ENCODE assay signal across 11 cellular contexts in the genomic region with DNA sequence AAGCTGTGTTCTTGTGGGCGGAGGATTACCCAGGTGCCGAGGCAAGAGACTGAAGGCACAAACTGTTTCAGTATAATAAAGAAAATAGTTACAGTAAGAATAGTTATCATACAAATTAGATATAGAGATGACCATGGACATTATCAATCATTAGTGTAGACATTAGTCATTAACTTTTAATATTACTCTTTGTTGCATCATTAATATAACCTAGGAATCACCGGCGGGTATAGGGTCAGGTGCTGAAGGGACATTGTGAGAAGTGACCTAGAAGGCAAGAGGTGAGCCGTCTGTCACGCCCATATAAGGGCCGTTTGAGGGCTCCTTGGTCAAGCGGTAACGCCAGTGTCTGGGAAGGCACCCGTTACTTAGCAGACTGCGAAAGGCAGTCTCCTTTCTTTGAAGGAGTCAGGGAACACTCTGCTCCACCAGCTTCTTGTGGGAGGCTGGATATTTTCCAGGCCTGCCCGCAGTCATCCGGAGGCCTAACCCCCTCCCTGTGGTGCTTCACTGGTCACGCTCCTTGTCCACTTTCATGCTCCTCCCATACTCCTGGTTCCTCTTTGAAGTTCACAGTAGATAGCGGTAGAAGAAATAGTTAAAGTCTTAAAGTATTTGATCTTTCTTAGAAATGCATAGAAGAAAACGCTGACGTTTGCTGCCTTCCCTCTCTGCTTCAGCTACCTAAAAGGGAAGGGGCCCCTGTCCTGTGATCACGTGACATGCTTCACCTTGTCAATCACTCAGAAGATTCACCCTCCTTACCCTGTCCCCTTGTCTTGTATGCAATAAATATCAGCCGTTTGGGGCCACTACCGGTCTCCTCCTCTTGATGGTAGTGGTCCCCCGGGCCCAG. TPM values are rescaled to one million over a fixed set of nuclear protein-coding genes. Genes with fewer than 3 reads are reported as not detected.
DNase-seq lines count a peak whose midpoint lies in the region; TF ChIP-seq lines count a peak whose summit lies in the region.
"Not testable (repeated sequence)": the region's sequence is repeated elsewhere in the genome, so short reads cannot be mapped to it uniquely, and the experiment has no call there.
"Had no signal": no experiment of that assay in that cellular context is flagged by ENCODE, and none has a peak within 500 bp of the region (broad histone marks: within the 10 kb centered on the region; RNA-seq: fewer than 3 reads in every experiment).

No MANE protein-coding gene starts in this region.

- not testable (repeated sequence) for TF ChIP-seq EP300 in transverse colon (IDR thresholded peaks at IDR 0.05; ENCODE audit: low read depth)

- not testable (repeated sequence) for H3K27me3 Mint-ChIP-seq in activated T-helper 1 cell treated with anti-CD3 and anti-CD28 coated beads, Interleukin-12 subunit alpha, Interleukin-12 subunit beta, Interleukin-2, Interleukin-4 antibody, amounts not matched to agents 30 ng/mL and 10 ng/mL and 1 ng/mL, durations not matched to agents 14 hours and 24 hours and 36 hours (ENCODE audit: insufficient read depth); dendritic cell treated with granulocyte-macrophage colony-stimulating factor and Interleukin-4, amounts not matched to agents 40 ng/mL and 50 ng/mL, for 4 days
- H3K27me3 Mint-ChIP-seq in neural crest cell (ENCODE audit: low read depth) = peaks cover 65% of the 10 kb centered on the region

- peak; percentile 37 for DNase-seq in DMS53 (lab: John Stamatoyannopoulos, UW)
- DNase-seq in MG63 = peak; percentile 36
- DNase-seq in activated T-helper 1 cell treated with anti-CD3 and anti-CD28 coated beads, Interleukin-12 subunit alpha, Interleukin-12 subunit beta, Interleukin-2, Interleukin-4 antibody, amounts not matched to agents 30 ng/mL and 10 ng/mL and 1 ng/mL, durations not matched to agents 14 hours and 24 hours and 36 hours (ENCODE audit: low spot score); neural crest cell (ENCODE audit: low read depth, low spot score): not testable (repeated sequence)
- peak; percentile 68 for DNase-seq in islet precursor cell
- peak; percentile 43 for DNase-seq in transverse colon

- intact Hi-C loops in activated T-helper 1 cell treated with anti-CD3 and anti-CD28 coated beads, Interleukin-12 subunit alpha, Interleukin-12 subunit beta, Interleukin-2, Interleukin-4 antibody, amounts not matched to agents 30 ng/mL and 10 ng/mL and 1 ng/mL, durations not matched to agents 14 hours and 24 hours and 36 hours (cut with micrococcal nuclease) = loop anchor here (10.0 kb wide), 1 partner anchor 569 kb away; the partner anchor contains the start of gene PIM3
- intact Hi-C loops in dendritic cell treated with granulocyte-macrophage colony-stimulating factor and Interleukin-4, amounts not matched to agents 40 ng/mL and 50 ng/mL, for 4 days (cut with micrococcal nuclease); transverse colon (cut with DNase I; ENCODE audit: low total_unique reads): not testable (repeated sequence)

- peak overlapping the region; percentile 89 for H3K27ac Mint-ChIP-seq in activated T-helper 1 cell treated with anti-CD3 and anti-CD28 coated beads, Interleukin-12 subunit alpha, Interleukin-12 subunit beta, Interleukin-2, Interleukin-4 antibody, amounts not matched to agents 30 ng/mL and 10 ng/mL and 1 ng/mL, durations not matched to agents 14 hours and 24 hours and 36 hours
- H3K27ac Mint-ChIP-seq in dendritic cell treated with granulocyte-macrophage colony-stimulating factor and Interleukin-4, amounts not matched to agents 40 ng/mL and 50 ng/mL, for 4 days = peak overlapping the region; percentile 95
- not testable (repeated sequence) for H3K27ac Mint-ChIP-seq in neural crest cell (ENCODE audit: unreplicated experiment)

- not testable (repeated sequence) for TF ChIP-seq CTCF in neural crest cell (conservative IDR thresholded peaks at IDR 0.05); transverse colon (IDR thresholded peaks at IDR 0.05)

- H3K4me1 ChIP-seq in transverse colon = peaks cover 15 to 58% (median 37%) of the 10 kb centered on the region in 4 donors

- 57 to 58% methylated on average over 11 to 21 of the region's 21 CpGs for WGBS in transverse colon (ENCODE audit: low coverage in 1 of 2), 2 donors

- H3K9me3 Mint-ChIP-seq in activated T-helper 1 cell treated with anti-CD3 and anti-CD28 coated beads, Interleukin-12 subunit alpha, Interleukin-12 subunit beta, Interleukin-2, Interleukin-4 antibody, amounts not matched to agents 30 ng/mL and 10 ng/mL and 1 ng/mL, durations not matched to agents 14 hours and 24 hours and 36 hours; dendritic cell treated with granulocyte-macrophage colony-stimulating factor and Interleukin-4, amounts not matched to agents 40 ng/mL and 50 ng/mL, for 4 days; neural crest cell: not testable (repeated sequence)

- in situ Hi-C loops in transverse colon (cut with MboI; ENCODE audit: low pct_ligation_motif_present in 1 of 4, low pct_unique_long_range_greater_than_20kb in 1 of 4, low sequenced_read_pairs in 3 of 4) = not testable (repeated sequence)

- not testable (repeated sequence) for H3K36me3 ChIP-seq in MG63, transverse colon

- not testable (repeated sequence) for H3K9me3 ChIP-seq in MG63, transverse colon

- H3K4me3 Mint-ChIP-seq in activated T-helper 1 cell treated with anti-CD3 and anti-CD28 coated beads, Interleukin-12 subunit alpha, Interleukin-12 subunit beta, Interleukin-2, Interleukin-4 antibody, amounts not matched to agents 30 ng/mL and 10 ng/mL and 1 ng/mL, durations not matched to agents 14 hours and 24 hours and 36 hours = peak overlapping the region; percentile 60
- H3K4me3 Mint-ChIP-seq in dendritic cell treated with granulocyte-macrophage colony-stimulating factor and Interleukin-4, amounts not matched to agents 40 ng/mL and 50 ng/mL, for 4 days = peak overlapping the region; percentile 57
- peak overlapping the region; percentile 69 for H3K4me3 Mint-ChIP-seq in neural crest cell

- H3K27me3 ChIP-seq in MG63 = not testable (repeated sequence)
- H3K27me3 ChIP-seq in transverse colon = peaks cover 13% of the 10 kb centered on the region

- not testable (repeated sequence) for H3K4me3 ChIP-seq in MG63, transverse colon

- peaks cover 53% of the 10 kb centered on the region for H3K4me1 Mint-ChIP-seq in activated T-helper 1 cell treated with anti-CD3 and anti-CD28 coated beads, Interleukin-12 subunit alpha, Interleukin-12 subunit beta, Interleukin-2, Interleukin-4 antibody, amounts not matched to agents 30 ng/mL and 10 ng/mL and 1 ng/mL, durations not matched to agents 14 hours and 24 hours and 36 hours (ENCODE audit: low read depth)
- peaks cover 58% of the 10 kb centered on the region for H3K4me1 Mint-ChIP-seq in dendritic cell treated with granulocyte-macrophage colony-stimulating factor and Interleukin-4, amounts not matched to agents 40 ng/mL and 50 ng/mL, for 4 days (ENCODE audit: low read depth)
- H3K4me1 Mint-ChIP-seq in neural crest cell = peaks cover 19% of the 10 kb centered on the region

- H3K36me3 Mint-ChIP-seq in activated T-helper 1 cell treated with anti-CD3 and anti-CD28 coated beads, Interleukin-12 subunit alpha, Interleukin-12 subunit beta, Interleukin-2, Interleukin-4 antibody, amounts not matched to agents 30 ng/mL and 10 ng/mL and 1 ng/mL, durations not matched to agents 14 hours and 24 hours and 36 hours (ENCODE audit: low read depth); neural crest cell (ENCODE audit: low read depth): not testable (repeated sequence)
- H3K36me3 Mint-ChIP-seq in dendritic cell treated with granulocyte-macrophage colony-stimulating factor and Interleukin-4, amounts not matched to agents 40 ng/mL and 50 ng/mL, for 4 days (ENCODE audit: low read depth) = peaks cover 48% of the 10 kb centered on the region

- TF ChIP-seq POLR2A in Raji (IDR thresholded peaks at IDR 0.05; ENCODE audit: insufficient read depth, low read depth, low read length) = peak; percentile 64
- TF ChIP-seq POLR2A in transverse colon (IDR thresholded peaks at IDR 0.05) = not testable (repeated sequence)

- peak overlapping the region; percentile 20 to 94 (median 74) for H3K27ac ChIP-seq in transverse colon

RNA-seq across cellular contexts. Expression of gene TYMP, which starts 4.3 kb away (rescaled TPM):
- total RNA-seq in MG63 (2014; rRNA removed; shearing (Covaris generic); ENCODE audit: low replicate concordance) = 22.1 and 22.2 TPM in 2 replicates
- 57.2 and 59.9 TPM in 2 replicates for total RNA-seq in activated T-helper 1 cell treated with anti-CD3 and anti-CD28 coated beads, Interleukin-12 subunit alpha, Interleukin-12 subunit beta, Interleukin-2, Interleukin-4 antibody, amounts not matched to agents 30 ng/mL and 10 ng/mL and 1 ng/mL, durations not matched to agents 14 hours and 24 hours and 36 hours
- total RNA-seq in neural crest cell (0.86 and 1.2 TPM in 2 replicates), transverse colon (10 to 100 TPM; 27.5 to 60.7 (median 32.2) TPM)

RNA-seq across cellular contexts. Expression of gene SCO2, which starts 8.7 kb away (rescaled TPM):
- total RNA-seq in MG63 (2014; rRNA removed; shearing (Covaris generic); ENCODE audit: low replicate concordance) = 1.2 and 3.2 TPM in 2 replicates
- total RNA-seq in activated T-helper 1 cell treated with anti-CD3 and anti-CD28 coated beads, Interleukin-12 subunit alpha, Interleukin-12 subunit beta, Interleukin-2, Interleukin-4 antibody, amounts not matched to agents 30 ng/mL and 10 ng/mL and 1 ng/mL, durations not matched to agents 14 hours and 24 hours and 36 hours = 8.7 and 14.8 TPM in 2 replicates
- 2.3 and 4.2 TPM in 2 replicates for total RNA-seq in neural crest cell
- 10 to 100 TPM in 1 of 4 donors, 1 to 10 TPM in 2, not detected in 1; 5.1 to 63.6 (median 5.9) TPM for total RNA-seq in transverse colon
- total RNA-seq: osteocyte had no signal

RNA-seq across cellular contexts. Expression of gene KLHDC7B, which starts 11.6 kb away (rescaled TPM):
- not detected in 2 replicates for total RNA-seq in MG63 (2014; rRNA removed; shearing (Covaris generic); ENCODE audit: low replicate concordance)
- 5.5 TPM in 2 replicates for total RNA-seq in activated T-helper 1 cell treated with anti-CD3 and anti-CD28 coated beads, Interleukin-12 subunit alpha, Interleukin-12 subunit beta, Interleukin-2, Interleukin-4 antibody, amounts not matched to agents 30 ng/mL and 10 ng/mL and 1 ng/mL, durations not matched to agents 14 hours and 24 hours and 36 hours
- total RNA-seq in neural crest cell = 0.05 and 0.07 TPM in 2 replicates
- 1 to 10 TPM in 1 of 4 donors, under 1 TPM in 2, not detected in 1; 0.14 to 1.5 (median 0.32) TPM for total RNA-seq in transverse colon
- total RNA-seq: G401, H9 had no signal

RNA-seq across cellular contexts. Expression of gene NCAPH2, which starts 26.1 kb away (rescaled TPM):
- total RNA-seq in MG63 (2014; rRNA removed; shearing (Covaris generic); ENCODE audit: low replicate concordance) = 68.0 and 102 TPM in 2 replicates
- total RNA-seq in activated T-helper 1 cell treated with anti-CD3 and anti-CD28 coated beads, Interleukin-12 subunit alpha, Interleukin-12 subunit beta, Interleukin-2, Interleukin-4 antibody, amounts not matched to agents 30 ng/mL and 10 ng/mL and 1 ng/mL, durations not matched to agents 14 hours and 24 hours and 36 hours = 133 and 134 TPM in 2 replicates
- total RNA-seq in neural crest cell (114 and 116 TPM in 2 replicates), transverse colon (10 to 100 TPM; 26.5 to 64.7 (median 41.6) TPM)

RNA-seq across cellular contexts. Expression of gene LMF2, which starts 26.6 kb away (rescaled TPM):
- total RNA-seq in MG63 (2014; rRNA removed; shearing (Covaris generic); ENCODE audit: low replicate concordance) = 23.0 and 30.3 TPM in 2 replicates
- 79.5 and 81.2 TPM in 2 replicates for total RNA-seq in activated T-helper 1 cell treated with anti-CD3 and anti-CD28 coated beads, Interleukin-12 subunit alpha, Interleukin-12 subunit beta, Interleukin-2, Interleukin-4 antibody, amounts not matched to agents 30 ng/mL and 10 ng/mL and 1 ng/mL, durations not matched to agents 14 hours and 24 hours and 36 hours
- total RNA-seq in neural crest cell = 76.6 and 82.9 TPM in 2 replicates
- total RNA-seq in transverse colon = 100 to 1,000 TPM in 1 of 4 donors, 10 to 100 TPM in 3; 54.0 to 119 (median 79.9) TPM

Comparison
In these comparisons a context has a peak if more than half of its experiments do, and no peak if none do; other contexts are left out.
1. RNA of gene TYMP, which starts 4.3 kb away (total RNA-seq): 57.2 to 59.9 TPM in activated T-helper 1 cell treated with anti-CD3 and anti-CD28 coated beads, Interleukin-12 subunit alpha, Interleukin-12 subunit beta, Interleukin-2, Interleukin-4 antibody, amounts not matched to agents 30 ng/mL and 10 ng/mL and 1 ng/mL, durations not matched to agents 14 hours and 24 hours and 36 hours, 27.5 to 60.7 TPM in transverse colon and 22.1 to 22.2 TPM in MG63; 0.86 to 1.2 TPM in neural crest cell; every median in the first group is over 10 times any median in the second.
2. Peak in every context shown above with its lines, with median percentiles within 50 percentile points of each other: H3K4me3 Mint-ChIP-seq.